8 cellular contexts compared by ENCODE assay signal in the genomic region with DNA sequence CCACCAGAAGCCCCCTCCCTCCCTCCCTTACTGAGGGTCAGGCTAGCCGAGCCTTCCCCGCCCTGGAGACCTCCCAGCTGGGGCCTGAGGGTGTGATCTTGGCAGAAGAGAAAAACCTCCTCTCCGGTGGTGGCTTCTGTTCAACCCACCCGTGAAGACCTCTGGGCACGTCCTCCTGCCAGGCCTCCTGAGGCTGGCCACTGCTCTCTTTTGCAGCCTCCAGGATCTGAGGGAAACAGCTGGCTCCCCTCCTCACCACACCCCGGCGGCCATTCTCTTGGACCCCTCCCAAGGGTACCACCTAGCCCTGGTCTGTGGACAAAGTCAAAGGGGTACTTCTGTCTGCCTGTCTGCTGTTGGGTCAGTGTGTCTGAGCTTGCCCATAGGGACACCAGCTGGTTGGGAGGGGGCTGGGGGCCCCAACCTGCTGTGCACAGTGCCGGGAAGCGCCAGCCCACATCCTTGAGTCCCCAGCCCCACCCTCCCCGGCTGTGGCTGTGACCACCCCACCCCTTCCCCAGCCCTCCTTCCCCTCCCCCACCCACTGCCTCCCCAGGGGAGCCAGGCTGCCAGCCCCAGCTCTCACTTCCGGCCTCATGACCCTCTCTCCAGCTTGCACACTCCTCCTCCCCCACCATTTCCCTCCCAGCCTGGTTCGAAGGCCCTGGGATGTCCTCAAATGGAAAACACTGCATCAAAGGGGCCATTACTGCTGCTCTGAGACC. TPM values are rescaled to one million over a fixed set of nuclear protein-coding genes. Genes with fewer than 3 reads are reported as not detected.
DNase-seq lines count a peak whose midpoint lies in the region; ATAC-seq and TF ChIP-seq lines count a peak whose summit lies in the region.

No MANE protein-coding gene starts in this region.

- peaks cover 21% of the 10 kb centered on the region for H3K4me1 Mint-ChIP-seq in activated naive CD4-positive, alpha-beta T cell treated with anti-CD3 and anti-CD28 coated beads for 36 hours (ENCODE audit: low read depth)
- H3K4me1 Mint-ChIP-seq in activated naive CD8-positive, alpha-beta T cell treated with anti-CD3 and anti-CD28 coated beads, Interleukin-2, amount 50 U/mL, for 24 hours = peaks cover 23% of the 10 kb centered on the region
- peaks cover 30% of the 10 kb centered on the region for H3K4me1 Mint-ChIP-seq in memory B cell

- H3K9me3 ChIP-seq in vagina = no peaks in the 10 kb centered on the region

- intact Hi-C loops in activated naive CD4-positive, alpha-beta T cell treated with anti-CD3 and anti-CD28 coated beads for 36 hours (cut with micrococcal nuclease) = loop anchor here (1.0 kb wide), 3 partner anchors 50 to 153 kb away; no protein-coding TSS in a partner anchor
- intact Hi-C loops in vagina (cut with DNase I) = loop anchor here (2.0 kb wide), 1 partner anchor 49 kb away; the partner anchor contains the start of gene AHDC1

- peak; percentile 47 for DNase-seq in activated naive CD4-positive, alpha-beta T cell treated with anti-CD3 and anti-CD28 coated beads for 36 hours
- no peak for DNase-seq in activated naive CD4-positive, alpha-beta T cell treated with anti-CD3 and anti-CD28 coated beads, Interleukin-2, amount 50 U/mL, for 16 hours
- no peak for DNase-seq in activated naive CD8-positive, alpha-beta T cell treated with anti-CD3 and anti-CD28 coated beads, Interleukin-2, amount 50 U/mL, for 24 hours
- DNase-seq in memory B cell (ENCODE audit: low spot score in 2 of 2) (no peak), vagina (ENCODE audit: extremely low spot score in 2 of 2) (no peak), SW 1271 (lab: John Stamatoyannopoulos, UW) (no peak), MV-4-11 (lab: John Stamatoyannopoulos, UW) (no peak)

- H3K27ac Mint-ChIP-seq in activated naive CD4-positive, alpha-beta T cell treated with anti-CD3 and anti-CD28 coated beads for 36 hours = peak overlapping the region; percentile 70
- H3K27ac Mint-ChIP-seq in activated naive CD8-positive, alpha-beta T cell treated with anti-CD3 and anti-CD28 coated beads, Interleukin-2, amount 50 U/mL, for 24 hours = peak overlapping the region; percentile 87
- peak overlapping the region; percentile 68 for H3K27ac Mint-ChIP-seq in memory B cell

- H3K36me3 Mint-ChIP-seq in activated naive CD4-positive, alpha-beta T cell treated with anti-CD3 and anti-CD28 coated beads for 36 hours (ENCODE audit: low read depth) = no peaks in the 10 kb centered on the region
- peaks cover 2% of the 10 kb centered on the region for H3K36me3 Mint-ChIP-seq in activated naive CD8-positive, alpha-beta T cell treated with anti-CD3 and anti-CD28 coated beads, Interleukin-2, amount 50 U/mL, for 24 hours (ENCODE audit: low read depth)
- peaks cover 2% of the 10 kb centered on the region for H3K36me3 Mint-ChIP-seq in memory B cell

- peaks cover 0 to 21% of the 10 kb centered on the region in 2 donors for H3K36me3 ChIP-seq in vagina

- TF ChIP-seq POLR2A in vagina (IDR thresholded peaks at IDR 0.05) = no peak

- no peaks in the 10 kb centered on the region for H3K27me3 Mint-ChIP-seq in activated naive CD4-positive, alpha-beta T cell treated with anti-CD3 and anti-CD28 coated beads for 36 hours (ENCODE audit: low read depth)
- H3K27me3 Mint-ChIP-seq in activated naive CD8-positive, alpha-beta T cell treated with anti-CD3 and anti-CD28 coated beads, Interleukin-2, amount 50 U/mL, for 24 hours = no peaks in the 10 kb centered on the region
- H3K27me3 Mint-ChIP-seq in memory B cell = no peaks in the 10 kb centered on the region

- ATAC-seq in activated naive CD8-positive, alpha-beta T cell treated with anti-CD3 and anti-CD28 coated beads, Interleukin-2, amount 50 U/mL, for 24 hours = no peak
- ATAC-seq in memory B cell (ENCODE audit: low read depth) = peak; percentile 62
- ATAC-seq in GM19351 (IDR thresholded peaks at IDR 0.05; ENCODE audit: unreplicated experiment) = no peak

- peaks cover 74% of the 10 kb centered on the region for H3K4me1 ChIP-seq in vagina

- H3K4me3 ChIP-seq in vagina = peak overlapping the region in 1 of 2 donors; percentile 24

- no peak for TF ChIP-seq CTCF in vagina (IDR thresholded peaks at IDR 0.05)

- no peaks in the 10 kb centered on the region for H3K9me3 Mint-ChIP-seq in activated naive CD4-positive, alpha-beta T cell treated with anti-CD3 and anti-CD28 coated beads for 36 hours
- no peaks in the 10 kb centered on the region for H3K9me3 Mint-ChIP-seq in activated naive CD8-positive, alpha-beta T cell treated with anti-CD3 and anti-CD28 coated beads, Interleukin-2, amount 50 U/mL, for 24 hours
- H3K9me3 Mint-ChIP-seq in memory B cell = no peaks in the 10 kb centered on the region

- H3K27ac ChIP-seq in vagina = peak overlapping the region; percentile 96

- CTCF ChIA-PET in activated naive CD4-positive, alpha-beta T cell treated with anti-CD3 and anti-CD28 coated beads for 36 hours (lab: Charles Lee) = interaction anchor here (0.6 to 8.0 kb wide), 45 partner anchors 10 to 548 kb away, joined by 3 to 105 read pairs (median 4); partner anchors contain the start of genes AHDC1, IFI6 and SYTL1

- H3K4me3 Mint-ChIP-seq in activated naive CD4-positive, alpha-beta T cell treated with anti-CD3 and anti-CD28 coated beads for 36 hours = no peak overlapping the region
- H3K4me3 Mint-ChIP-seq in activated naive CD8-positive, alpha-beta T cell treated with anti-CD3 and anti-CD28 coated beads, Interleukin-2, amount 50 U/mL, for 24 hours = no peak overlapping the region
- H3K4me3 Mint-ChIP-seq in memory B cell = peak overlapping the region; percentile 21

- H3K27me3 ChIP-seq in vagina = no peaks in the 10 kb centered on the region

RNA-seq across cellular contexts. Expression of gene AHDC1, which starts 48.1 kb away (rescaled TPM):
- 10 to 100 TPM in 1 of 2 experiments, 1 to 10 TPM in 1; 7.7 to 10.1 TPM for total RNA-seq in activated naive CD4-positive, alpha-beta T cell treated with anti-CD3 and anti-CD28 coated beads for 36 hours
- total RNA-seq in vagina = 62.4 TPM
